ENCODE assay signal across 29 cellular contexts in genomic region chr3:3013299-3013698, GRCh38.
"Had no signal": no experiment of that assay in that cellular context is flagged by ENCODE, and none has a peak within 500 bp of the region (broad histone marks: within the 10 kb centered on the region; RNA-seq: fewer than 3 reads in every experiment).

No MANE protein-coding gene starts in this region.

- H3K9me3 ChIP-seq: SJSA1 had no signal

- DNase-seq: activated CD4-positive, alpha-beta memory T cell treated with anti-CD3 and anti-CD28 coated beads, Interleukin-2, amount 10 ng/mL, durations not matched to agents 7 days and 5 days; activated CD4-positive, alpha-beta T cell treated with anti-CD3 and anti-CD28 coated beads for 1 hour; activated CD4-positive, alpha-beta T cell treated with anti-CD3 and anti-CD28 coated beads for 48 hours; activated CD4-positive, CD25-positive, alpha-beta regulatory T cell; activated CD8-positive, alpha-beta memory T cell treated with anti-CD3 and anti-CD28 coated beads for 24 hours; activated CD8-positive, alpha-beta memory T cell treated with anti-CD3 and anti-CD28 coated beads, Interleukin-2, amount 10 ng/mL, durations not matched to agents 7 days and 5 days; activated CD8-positive, alpha-beta memory T cell treated with anti-CD3 and anti-CD28 coated beads, Interleukin-2, amount 50 U/mL, for 48 hours; activated effector memory CD4-positive, alpha-beta T cell treated with Interleukin-2 at 50 U/mL for 16 hours; activated naive CD4-positive, alpha-beta T cell treated with anti-CD3 and anti-CD28 coated beads, Interleukin-2, amount 10 ng/mL, durations not matched to agents 7 days and 5 days; activated naive CD8-positive, alpha-beta T cell treated with anti-CD3 and anti-CD28 coated beads, Interleukin-2, amount 50 U/mL, for 24 hours; activated T-cell treated with anti-CD3 and anti-CD28 coated beads, Interleukin-2, amount 50 U/mL, for 48 hours; anterior cingulate cortex; central memory CD4-positive, alpha-beta T cell; MM.1S; NCI-H1092; NCI-H1436 treated with DMSO at 0.1 percent for 48 hours; NCI-H1694 treated with DMSO at 0.1 percent for 48 hours; NCI-H2029; NCI-H345; NCI-H524 treated with DMSO at 0.1 percent for 48 hours; OCI-M1; SHP77; T-cell; T-helper 17 cell; T-helper 9 cell; WERI-Rb-1 had no signal

- H3K27me3 ChIP-seq: SJSA1 had no signal

- H3K9ac ChIP-seq: KMS-11 had no signal

- H3K36me3 ChIP-seq: SJSA1, WERI-Rb-1 had no signal

- H3K4me1 ChIP-seq: SJSA1 had no signal

- ATAC-seq: activated CD8-positive, alpha-beta memory T cell treated with anti-CD3 and anti-CD28 coated beads, Interleukin-2, amount 10 ng/mL, durations not matched to agents 7 days and 5 days; activated naive CD8-positive, alpha-beta T cell treated with anti-CD3 and anti-CD28 coated beads, Interleukin-2, amount 50 U/mL, for 24 hours; SK-N-SH treated with all-trans-retinoic acid at 6 μM for 48 hours; T-cell; T-helper 17 cell had no signal

- H3K4me2 ChIP-seq: KMS-11 had no signal

- H3K27ac ChIP-seq: KMS-11, SJSA1, WERI-Rb-1 had no signal

- H3K4me3 ChIP-seq: SJSA1 had no signal
